In the genomic region with DNA sequence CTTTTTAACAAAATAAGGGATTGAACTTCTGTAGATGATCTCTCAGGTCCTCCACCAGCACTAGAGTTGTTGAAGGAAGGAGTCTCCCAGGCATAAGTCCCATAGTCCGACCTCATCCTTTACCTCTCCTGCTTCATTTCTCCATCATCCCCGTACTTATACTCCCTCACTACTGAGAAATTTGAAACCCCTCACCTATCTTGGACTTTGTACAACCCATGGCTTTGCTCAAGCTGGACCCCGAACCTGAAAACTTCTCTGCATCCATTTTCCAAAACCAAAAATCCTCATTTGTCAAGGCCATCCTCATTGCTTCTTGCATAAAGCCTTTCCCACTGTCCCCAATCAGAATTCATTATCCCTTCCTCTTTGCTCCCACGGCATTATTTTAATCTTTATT, we compare ENCODE assay signal across 8 cellular contexts. TPM values are rescaled to one million over a fixed set of nuclear protein-coding genes. Genes with fewer than 3 reads are reported as not detected.
DNase-seq lines count a peak whose midpoint lies in the region; ATAC-seq and TF ChIP-seq lines count a peak whose summit lies in the region.

No MANE protein-coding gene starts in this region.

- no peak for ATAC-seq in HG03095 (IDR thresholded peaks at IDR 0.05; ENCODE audit: unreplicated experiment)

- DNase-seq in CD4-positive, alpha-beta memory T cell, result no peak
- DNase-seq in endodermal cell (no peak), osteocyte (ENCODE audit: extremely low spot score, unreplicated experiment) (no peak), NCI-H2196 (lab: John Stamatoyannopoulos, UW; ENCODE audit: unreplicated experiment) (no peak), iPS-NIHi11 (ENCODE audit: low spot score) (no peak), ureter (ENCODE audit: low spot score) (no peak)

- H3K27me3 Mint-ChIP-seq in CD4-positive, alpha-beta memory T cell, result no peaks in the 10 kb centered on the region
- peaks cover 28% of the 10 kb centered on the region for H3K27me3 Mint-ChIP-seq in endodermal cell (ENCODE audit: insufficient read depth)
- H3K27me3 Mint-ChIP-seq in osteocyte (ENCODE audit: unreplicated experiment), result no peaks in the 10 kb centered on the region

- H3K4me1 ChIP-seq in CD4-positive, alpha-beta memory T cell (ENCODE audit: insufficient read depth, low read length), result peaks cover 12% of the 10 kb centered on the region
- H3K4me1 ChIP-seq in OCI-LY1 (ENCODE audit: insufficient read depth, low read length, severe bottlenecking), result peaks cover 13% of the 10 kb centered on the region
- H3K4me1 ChIP-seq in endodermal cell (ENCODE audit: control insufficient read depth, insufficient read depth, low read length), result peaks cover 5% of the 10 kb centered on the region

- peak overlapping the region; percentile 71 for H3K27ac ChIP-seq in CD4-positive, alpha-beta memory T cell (ENCODE audit: low read depth, low read length)
- H3K27ac ChIP-seq in OCI-LY1 (ENCODE audit: low read depth, low read length, poor library complexity, severe bottlenecking), result no peak overlapping the region
- no peak overlapping the region for H3K27ac ChIP-seq in endodermal cell (ENCODE audit: low read depth, low read length)

- no peaks in the 10 kb centered on the region for H3K9me3 ChIP-seq in CD4-positive, alpha-beta memory T cell (ENCODE audit: control insufficient read depth in 1 of 2, low read length in 2 of 2)
- no peaks in the 10 kb centered on the region for H3K9me3 ChIP-seq in OCI-LY1 (ENCODE audit: low read length)
- H3K9me3 ChIP-seq in endodermal cell (ENCODE audit: control insufficient read depth, low read length), result no peaks in the 10 kb centered on the region

- H3K9ac ChIP-seq in OCI-LY1 (ENCODE audit: low read length) (peak overlapping the region; percentile 65; the same call in 1 of the 2 replicates), endodermal cell (ENCODE audit: extremely low read depth, low read length, poor library complexity, severe bottlenecking) (no peak overlapping the region)

- H3K79me2 ChIP-seq in OCI-LY1 (ENCODE audit: insufficient read depth, low read length), result no peaks in the 10 kb centered on the region

- H3F3A ChIP-seq in OCI-LY1 (ENCODE audit: insufficient read depth, low read length), result 0 out of 2 replicates have a peak, but pooled peaks cover 4% of the 10 kb centered on the region

- peak overlapping the region; percentile 89 to 98 (median 94) for H3K4me3 Mint-ChIP-seq in CD4-positive, alpha-beta memory T cell
- H3K4me3 Mint-ChIP-seq in endodermal cell (peak overlapping the region; percentile 79), osteocyte (ENCODE audit: unreplicated experiment) (peak overlapping the region; percentile 90)

- intact Hi-C loops in CD4-positive, alpha-beta memory T cell (cut with micrococcal nuclease), result loop anchor here (2.0 to 5.0 kb wide), 3 partner anchors 58 to 449 kb away; a partner anchor contains a TSS

- no peaks in the 10 kb centered on the region for H3K27me3 ChIP-seq in CD4-positive, alpha-beta memory T cell (ENCODE audit: insufficient read depth, low read length)
- H3K27me3 ChIP-seq in OCI-LY1 (ENCODE audit: insufficient read depth, low read length) (no peaks in the 10 kb centered on the region), endodermal cell (ENCODE audit: control insufficient read depth, insufficient read depth, low read length, poor library complexity, severe bottlenecking) (peaks cover 19% of the 10 kb centered on the region)

- peaks cover 19 to 25% of the 10 kb centered on the region in 2 donors for H3K36me3 Mint-ChIP-seq in CD4-positive, alpha-beta memory T cell
- H3K36me3 Mint-ChIP-seq in endodermal cell (ENCODE audit: low read depth), result peaks cover 8% of the 10 kb centered on the region
- peaks cover 11% of the 10 kb centered on the region for H3K36me3 Mint-ChIP-seq in osteocyte (ENCODE audit: unreplicated experiment)

- H3K4me2 ChIP-seq in OCI-LY1 (ENCODE audit: low read length), result peak overlapping the region; percentile 89

- H2AFZ ChIP-seq in OCI-LY1 (ENCODE audit: low read length), result no peak overlapping the region

- H3K9me2 ChIP-seq in OCI-LY1 (ENCODE audit: low read depth, low read length), result no peaks in the 10 kb centered on the region

- peaks cover 14 to 21% (median 18%) of the 10 kb centered on the region in 4 donors for H3K4me1 Mint-ChIP-seq in CD4-positive, alpha-beta memory T cell
- H3K4me1 Mint-ChIP-seq in endodermal cell, result peaks cover 15% of the 10 kb centered on the region
- peaks cover 14% of the 10 kb centered on the region for H3K4me1 Mint-ChIP-seq in osteocyte (ENCODE audit: unreplicated experiment)

- H3K9me3 Mint-ChIP-seq in CD4-positive, alpha-beta memory T cell, result peaks cover 0 to 4% (median 0%) of the 10 kb centered on the region in 8 donors
- H3K9me3 Mint-ChIP-seq in endodermal cell (no peaks in the 10 kb centered on the region), osteocyte (ENCODE audit: unreplicated experiment) (no peaks in the 10 kb centered on the region)

- H3K4me3 ChIP-seq in CD4-positive, alpha-beta memory T cell (ENCODE audit: low read length in 2 of 2), result peak overlapping the region in 1 of 2 donors; percentile 70
- H3K4me3 ChIP-seq in OCI-LY1 (ENCODE audit: low read depth, low read length, poor library complexity, severe bottlenecking), result peak overlapping the region; percentile 63
- peak overlapping the region; percentile 78 for H3K4me3 ChIP-seq in endodermal cell (ENCODE audit: low read length)

- POLR2A ChIA-PET in CD4-positive, alpha-beta memory T cell (lab: Charles Lee; ENCODE audit: partially characterized antibody), result interaction anchor here (0.8 to 10.6 kb wide), 3 partner anchors 15 to 118 kb away, joined by 4 to 123 read pairs (median 26); a partner anchor contains a TSS

- CTCF ChIA-PET in CD4-positive, alpha-beta memory T cell (lab: Charles Lee; ENCODE audit: partially characterized antibody), result interaction anchor here (1.4 to 9.4 kb wide), 3 partner anchors 10 to 134 kb away, joined by 4 to 186 read pairs (median 79); a partner anchor contains a TSS

- peaks cover 19% of the 10 kb centered on the region for H3K36me3 ChIP-seq in CD4-positive, alpha-beta memory T cell (ENCODE audit: insufficient read depth, low read length)
- H3K36me3 ChIP-seq in OCI-LY1 (ENCODE audit: insufficient read depth, low read length), result 0 out of 2 replicates have a peak, but pooled peaks cover 4% of the 10 kb centered on the region
- H3K36me3 ChIP-seq in endodermal cell (ENCODE audit: control insufficient read depth, insufficient read depth, low read length), result peaks cover 13% of the 10 kb centered on the region

- H3K27ac Mint-ChIP-seq in CD4-positive, alpha-beta memory T cell, result peak overlapping the region; percentile 88 to 99 (median 95)
- no peak overlapping the region for H3K27ac Mint-ChIP-seq in endodermal cell
- peak overlapping the region; percentile 97 for H3K27ac Mint-ChIP-seq in osteocyte (ENCODE audit: unreplicated experiment)

- no peak for TF ChIP-seq CTCF in OCI-LY1 (IDR thresholded peaks at IDR 0.05; ENCODE audit: low read length)
- no peak for TF ChIP-seq CTCF in endodermal cell (conservative IDR thresholded peaks at IDR 0.05)
- TF ChIP-seq CTCF in osteocyte (IDR thresholded peaks at IDR 0.05), result no peak

- 73 to 78% methylated on average over 4 of the region's 4 CpGs for WGBS in endodermal cell (ENCODE audit: insufficient coverage in 1 of 2, insufficient read length in 1 of 2), 2 experiments

- no peaks in the 10 kb centered on the region for H4K20me1 ChIP-seq in OCI-LY1 (ENCODE audit: insufficient read depth, low read length)

RNA-seq across cellular contexts. Expression of a gene that starts 0.5 kb away (rescaled TPM):
- total RNA-seq in CD4-positive, alpha-beta memory T cell, result 10 to 100 TPM; 14.1 to 15.5 TPM
- 10 to 100 TPM; 25.5 to 27.5 TPM for polyA plus RNA-seq in CD4-positive, alpha-beta memory T cell
- 10 to 100 TPM; 16.2 to 27.4 TPM for total RNA-seq in endodermal cell
- 23.4 TPM for polyA plus RNA-seq in endodermal cell (2013, experiment 1 of 2)
- 19.8 TPM for polyA plus RNA-seq in endodermal cell (2013, experiment 2 of 2)
- 18.0 and 19.3 TPM in 2 replicates for total RNA-seq in osteocyte
- total RNA-seq in ureter, result 13.9 TPM

RNA-seq across cellular contexts. Expression of a gene that starts 8.7 kb away (rescaled TPM):
- 10 to 100 TPM; 11.8 to 12.1 TPM for total RNA-seq in CD4-positive, alpha-beta memory T cell
- not detected for polyA plus RNA-seq in CD4-positive, alpha-beta memory T cell
- total RNA-seq in endodermal cell (1 to 10 TPM in 1 of 2 donors, under 1 TPM in 1; 0.46 to 1.9 TPM), osteocyte (2.8 and 5.2 TPM in 2 replicates), ureter (1.6 TPM)
- polyA plus RNA-seq in endodermal cell (2013, experiment 1 of 2), result 0.28 TPM
- 0.37 TPM for polyA plus RNA-seq in endodermal cell (2013, experiment 2 of 2)

RNA-seq across cellular contexts. Expression of a gene that starts 15.6 kb away (rescaled TPM):
- 10 to 100 TPM; 79.3 to 83.3 TPM for total RNA-seq in CD4-positive, alpha-beta memory T cell
- polyA plus RNA-seq in CD4-positive, alpha-beta memory T cell, result 10 to 100 TPM; 76.5 to 82.2 TPM
- 10 to 100 TPM; 27.7 to 33.2 TPM for total RNA-seq in endodermal cell
- 32.1 TPM for polyA plus RNA-seq in endodermal cell (2013, experiment 1 of 2)
- polyA plus RNA-seq in endodermal cell (2013, experiment 2 of 2), result 26.7 TPM
- total RNA-seq in osteocyte, result 42.8 and 45.7 TPM in 2 replicates
- total RNA-seq in ureter, result 56.4 TPM

RNA-seq across cellular contexts. Expression of a gene that starts 17.0 kb away (rescaled TPM):
- 100 to 1,000 TPM; 123 to 128 TPM for total RNA-seq in CD4-positive, alpha-beta memory T cell
- polyA plus RNA-seq in CD4-positive, alpha-beta memory T cell, result 10 to 100 TPM; 76.5 to 82.2 TPM
- 10 to 100 TPM; 67.0 to 73.4 TPM for total RNA-seq in endodermal cell
- 71.3 TPM for polyA plus RNA-seq in endodermal cell (2013, experiment 1 of 2)
- 63.5 TPM for polyA plus RNA-seq in endodermal cell (2013, experiment 2 of 2)
- total RNA-seq in osteocyte, result 101 and 110 TPM in 2 replicates
- total RNA-seq in ureter, result 79.6 TPM

RNA-seq across cellular contexts. Expression of a gene that starts 45.5 kb away (rescaled TPM):
- total RNA-seq in CD4-positive, alpha-beta memory T cell, result 10 to 100 TPM; 73.3 to 79.8 TPM
- 10 to 100 TPM; 76.3 to 81.5 TPM for polyA plus RNA-seq in CD4-positive, alpha-beta memory T cell
- total RNA-seq in endodermal cell (10 to 100 TPM; 21.7 to 22.5 TPM), osteocyte (30.0 and 31.4 TPM in 2 replicates), ureter (28.7 TPM)
- polyA plus RNA-seq in endodermal cell (2013, experiment 1 of 2), result 33.5 TPM
- polyA plus RNA-seq in endodermal cell (2013, experiment 2 of 2), result 26.7 TPM
